In genomic region chr3:73883497-73883896, GRCh38 we compare ENCODE assay signal across 36 cellular contexts.
"Had no signal": no experiment of that assay in that cellular context is flagged by ENCODE, and none has a peak within 500 bp of the region (broad histone marks: within the 10 kb centered on the region; RNA-seq: fewer than 3 reads in every experiment).

No MANE protein-coding gene starts in this region.

- H3K36me3 ChIP-seq: adrenal gland, esophagus muscularis mucosa, gastrocnemius medialis, heart left ventricle, WERI-Rb-1 had no signal

- H3K4me3 ChIP-seq: adrenal gland, body of pancreas, esophagus muscularis mucosa, gastrocnemius medialis, heart left ventricle had no signal

- H3K36me3 Mint-ChIP-seq: activated CD4-positive, alpha-beta memory T cell treated with anti-CD3 and anti-CD28 coated beads for 36 hours; activated CD8-positive, alpha-beta memory T cell treated with anti-CD3 and anti-CD28 coated beads, Interleukin-2, amount 10 ng/mL, durations not matched to agents 7 days and 5 days; activated naive CD4-positive, alpha-beta T cell treated with anti-CD3 and anti-CD28 coated beads, Interleukin-2, amount 50 U/mL, for 24 hours; activated naive CD8-positive, alpha-beta T cell treated with anti-CD3 and anti-CD28 coated beads for 36 hours had no signal

- ATAC-seq: activated CD4-positive, alpha-beta T cell treated with anti-CD3 and anti-CD28 coated beads for 36 hours; activated CD8-positive, alpha-beta memory T cell treated with anti-CD3 and anti-CD28 coated beads, Interleukin-2, amount 10 ng/mL, durations not matched to agents 7 days and 5 days; activated CD8-positive, alpha-beta T cell treated with anti-CD3 and anti-CD28 coated beads, Interleukin-2, amount 10 ng/mL, durations not matched to agents 7 days and 5 days; activated naive CD8-positive, alpha-beta T cell treated with anti-CD3 and anti-CD28 coated beads, Interleukin-2, amount 50 U/mL, for 24 hours; body of pancreas; effector memory CD8-positive, alpha-beta T cell; foreskin keratinocyte; gastrocnemius medialis; heart left ventricle had no signal

- H3K9me3 ChIP-seq: adrenal gland, body of pancreas, esophagus muscularis mucosa, gastrocnemius medialis had no signal

- H3K4me1 Mint-ChIP-seq: activated CD4-positive, alpha-beta T cell treated with anti-CD3 and anti-CD28 coated beads for 36 hours; activated CD4-positive, alpha-beta T cell treated with anti-CD3 and anti-CD28 coated beads, Interleukin-2, amount 10 ng/mL, durations not matched to agents 24 days and 14 days; activated CD8-positive, alpha-beta memory T cell treated with anti-CD3 and anti-CD28 coated beads, Interleukin-2, amount 10 ng/mL, durations not matched to agents 7 days and 5 days; activated naive CD4-positive, alpha-beta T cell treated with anti-CD3 and anti-CD28 coated beads, Interleukin-2, amount 50 U/mL, for 24 hours; activated naive CD8-positive, alpha-beta T cell treated with anti-CD3 and anti-CD28 coated beads for 36 hours; activated naive CD8-positive, alpha-beta T cell treated with anti-CD3 and anti-CD28 coated beads, Interleukin-2, amount 50 U/mL, for 24 hours had no signal

- H3K4me3 Mint-ChIP-seq: activated CD4-positive, alpha-beta memory T cell treated with anti-CD3 and anti-CD28 coated beads for 36 hours; activated CD4-positive, alpha-beta T cell treated with anti-CD3 and anti-CD28 coated beads for 36 hours; activated CD4-positive, alpha-beta T cell treated with anti-CD3 and anti-CD28 coated beads, Interleukin-2, amount 10 ng/mL, durations not matched to agents 24 days and 14 days; activated CD8-positive, alpha-beta memory T cell treated with anti-CD3 and anti-CD28 coated beads, Interleukin-2, amount 10 ng/mL, durations not matched to agents 7 days and 5 days; activated CD8-positive, alpha-beta T cell treated with anti-CD3 and anti-CD28 coated beads, Interleukin-2, amount 10 ng/mL, durations not matched to agents 7 days and 5 days; activated naive CD4-positive, alpha-beta T cell treated with anti-CD3 and anti-CD28 coated beads for 36 hours; activated naive CD4-positive, alpha-beta T cell treated with anti-CD3 and anti-CD28 coated beads, Interleukin-2, amount 50 U/mL, for 24 hours; activated naive CD8-positive, alpha-beta T cell treated with anti-CD3 and anti-CD28 coated beads for 36 hours; activated naive CD8-positive, alpha-beta T cell treated with anti-CD3 and anti-CD28 coated beads, Interleukin-2, amount 50 U/mL, for 24 hours; activated T-helper 1 cell treated with anti-CD3 and anti-CD28 coated beads, Interleukin-12 subunit alpha, Interleukin-12 subunit beta, Interleukin-2, Interleukin-4 antibody, amounts not matched to agents 30 ng/mL and 10 ng/mL and 1 ng/mL, durations not matched to agents 14 hours and 24 hours and 36 hours; effector memory CD8-positive, alpha-beta T cell; T-helper 2 cell treated with Interferon-gamma antibody and Interleukin-4, amounts not matched to agents 5 μg/mL and 100 μg/mL, for 36 hours had no signal

- H3K27me3 ChIP-seq: adrenal gland, body of pancreas, foreskin keratinocyte, gastrocnemius medialis, heart left ventricle had no signal

- FAIRE-seq: colon had no signal

- DNase-seq: activated CD4-positive, alpha-beta memory T cell treated with anti-CD3 and anti-CD28 coated beads for 36 hours; activated CD4-positive, alpha-beta T cell treated with anti-CD3 and anti-CD28 coated beads for 36 hours; activated CD4-positive, alpha-beta T cell treated with anti-CD3 and anti-CD28 coated beads, Interleukin-2, amount 10 ng/mL, durations not matched to agents 24 days and 14 days; activated CD4-positive, CD25-positive, alpha-beta regulatory T cell; activated CD4-positive, CD25-positive, alpha-beta regulatory T cell treated with anti-CD3 and anti-CD28 coated beads, Interleukin-2, amount 50 U/mL, for 72 hours; activated CD8-positive, alpha-beta memory T cell treated with anti-CD3 and anti-CD28 coated beads, Interleukin-2, amount 10 ng/mL, durations not matched to agents 7 days and 5 days; activated CD8-positive, alpha-beta memory T cell treated with anti-CD3 and anti-CD28 coated beads, Interleukin-2, amount 50 U/mL, for 4 hours; activated CD8-positive, alpha-beta T cell treated with anti-CD3 and anti-CD28 coated beads, Interleukin-2, amount 10 ng/mL, durations not matched to agents 7 days and 5 days; activated effector memory CD4-positive, alpha-beta T cell treated with anti-CD3 and anti-CD28 coated beads, Interleukin-2, amount 50 U/mL, for 16 hours; activated naive CD4-positive, alpha-beta T cell treated with anti-CD3 and anti-CD28 coated beads for 36 hours; activated naive CD8-positive, alpha-beta T cell treated with anti-CD3 and anti-CD28 coated beads for 36 hours; activated naive CD8-positive, alpha-beta T cell treated with anti-CD3 and anti-CD28 coated beads, Interleukin-2, amount 50 U/mL, for 24 hours; activated T-cell treated with anti-CD3 and anti-CD28 coated beads, Interleukin-2, amount 50 U/mL, for 1 hour; activated T-cell treated with anti-CD3 and anti-CD28 coated beads, Interleukin-2, amount 50 U/mL, for 48 hours; adrenal gland; amygdala; aorta; body of pancreas; caudate nucleus; cortex of kidney; dermis blood vessel endothelial cell; effector CD4-positive, alpha-beta T cell; effector memory CD8-positive, alpha-beta T cell; erythroblast; foreskin keratinocyte; gastrocnemius medialis; glutamatergic neuron; heart left ventricle; T1000; WERI-Rb-1 had no signal

- H3K27ac ChIP-seq: adrenal gland, body of pancreas, esophagus muscularis mucosa, foreskin keratinocyte, gastrocnemius medialis, heart left ventricle, WERI-Rb-1 had no signal

- H3K27ac Mint-ChIP-seq: activated CD4-positive, alpha-beta memory T cell treated with anti-CD3 and anti-CD28 coated beads for 36 hours; activated CD4-positive, alpha-beta T cell treated with anti-CD3 and anti-CD28 coated beads for 36 hours; activated CD4-positive, alpha-beta T cell treated with anti-CD3 and anti-CD28 coated beads, Interleukin-2, amount 10 ng/mL, durations not matched to agents 24 days and 14 days; activated CD8-positive, alpha-beta memory T cell treated with anti-CD3 and anti-CD28 coated beads, Interleukin-2, amount 10 ng/mL, durations not matched to agents 7 days and 5 days; activated CD8-positive, alpha-beta T cell treated with anti-CD3 and anti-CD28 coated beads, Interleukin-2, amount 10 ng/mL, durations not matched to agents 7 days and 5 days; activated naive CD4-positive, alpha-beta T cell treated with anti-CD3 and anti-CD28 coated beads for 36 hours; activated naive CD4-positive, alpha-beta T cell treated with anti-CD3 and anti-CD28 coated beads, Interleukin-2, amount 50 U/mL, for 24 hours; activated naive CD8-positive, alpha-beta T cell treated with anti-CD3 and anti-CD28 coated beads for 36 hours; activated naive CD8-positive, alpha-beta T cell treated with anti-CD3 and anti-CD28 coated beads, Interleukin-2, amount 50 U/mL, for 24 hours; activated T-helper 1 cell treated with anti-CD3 and anti-CD28 coated beads, Interleukin-12 subunit alpha, Interleukin-12 subunit beta, Interleukin-2, Interleukin-4 antibody, amounts not matched to agents 30 ng/mL and 10 ng/mL and 1 ng/mL, durations not matched to agents 14 hours and 24 hours and 36 hours; activated T-helper 2 cell treated with anti-CD3 and anti-CD28 coated beads, Interferon-gamma antibody, Interleukin-2, Interleukin-4, amounts not matched to agents 10 μg/mL and 5 μg/mL and 100 μg/mL, durations not matched to agents 14 hours and 24 hours and 36 hours; effector memory CD8-positive, alpha-beta T cell; T-helper 2 cell treated with Interferon-gamma antibody and Interleukin-4, amounts not matched to agents 5 μg/mL and 100 μg/mL, for 36 hours had no signal

- H3K9me3 Mint-ChIP-seq: activated CD4-positive, alpha-beta T cell treated with anti-CD3 and anti-CD28 coated beads, Interleukin-2, amount 10 ng/mL, durations not matched to agents 24 days and 14 days; activated naive CD8-positive, alpha-beta T cell treated with anti-CD3 and anti-CD28 coated beads, Interleukin-2, amount 50 U/mL, for 24 hours had no signal

- H3K27me3 Mint-ChIP-seq: activated CD4-positive, alpha-beta memory T cell treated with anti-CD3 and anti-CD28 coated beads for 36 hours; activated CD4-positive, alpha-beta T cell treated with anti-CD3 and anti-CD28 coated beads for 36 hours; activated CD4-positive, alpha-beta T cell treated with anti-CD3 and anti-CD28 coated beads, Interleukin-2, amount 10 ng/mL, durations not matched to agents 24 days and 14 days; activated CD8-positive, alpha-beta memory T cell treated with anti-CD3 and anti-CD28 coated beads, Interleukin-2, amount 10 ng/mL, durations not matched to agents 7 days and 5 days; activated naive CD4-positive, alpha-beta T cell treated with anti-CD3 and anti-CD28 coated beads, Interleukin-2, amount 50 U/mL, for 24 hours; activated naive CD8-positive, alpha-beta T cell treated with anti-CD3 and anti-CD28 coated beads for 36 hours; activated naive CD8-positive, alpha-beta T cell treated with anti-CD3 and anti-CD28 coated beads, Interleukin-2, amount 50 U/mL, for 24 hours; effector memory CD8-positive, alpha-beta T cell had no signal

- H3K4me1 ChIP-seq: adrenal gland, body of pancreas, esophagus muscularis mucosa, foreskin keratinocyte, gastrocnemius medialis, heart left ventricle had no signal
